1 cellular context compared by ENCODE assay signal in genomic region chr5:132779961-132780360, GRCh38.
TF ChIP-seq lines count a peak whose summit lies in the region.

No MANE protein-coding gene starts in this region.

TF ChIP-seq in K562, 482 proteins besides CTCF, POLR2A, EP300 and RAD21:
- TF ChIP-seq TEAD1 (CRISPR knock-in tag; IDR thresholded peaks at IDR 0.05): 0 out of 4 replicates have a peak, but pooled peaks of 1 of the 2 experiments have one; percentile 43
- TF ChIP-seq ZNF277 (CRISPR knock-in tag; IDR thresholded peaks at IDR 0.05; ENCODE audit: borderline replicate concordance): no peak
- TF ChIP-seq TEAD4 (IDR thresholded peaks at IDR 0.05; ENCODE audit: low read length): peak; percentile 28; the same call in 1 of the 2 replicates
- TF ChIP-seq TEAD4 (CRISPR knock-in tag; IDR thresholded peaks at IDR 0.05; ENCODE audit: borderline replicate concordance): no peak
- TF ChIP-seq ID3 (CRISPR knock-in tag; IDR thresholded peaks at IDR 0.05): no peak
- 0 out of 2 replicates have a peak, but pooled peaks have one; percentile 18 for TF ChIP-seq ID3 (tag; IDR thresholded peaks at IDR 0.05)
- 0 out of 2 replicates have a peak, but pooled peaks have one; percentile 30 for TF ChIP-seq ZNF592 (IDR thresholded peaks at IDR 0.05)
- TF ChIP-seq CREB5 (CRISPR knock-in tag; IDR thresholded peaks at IDR 0.05): no peak
